ENCODE assay signal across 1 cellular context in genomic region chr1:248853023-248853422, GRCh38.
TF ChIP-seq lines count a peak whose summit lies in the region.

No MANE protein-coding gene starts in this region.

TF ChIP-seq in GM12878, 131 proteins besides CTCF, POLR2A, EP300 and RAD21:
- TF ChIP-seq GATAD2B (conservative IDR thresholded peaks at IDR 0.05; ENCODE audit: low read depth) (no peak), STAT3 (IDR thresholded peaks at IDR 0.05; ENCODE audit: low read depth, low read length) (no peak), POLR2AphosphoS5 (IDR thresholded peaks at IDR 0.05; ENCODE audit: low read length) (no peak), NR2C2 (IDR thresholded peaks at IDR 0.05; ENCODE audit: borderline replicate concordance, control insufficient read depth, insufficient read length, low read depth) (no peak), REST (IDR thresholded peaks at IDR 0.05; ENCODE audit: low read depth, low read length) (no peak), ETV6 (conservative IDR thresholded peaks at IDR 0.05 in 1 of 2, IDR thresholded peaks at IDR 0.05 in 1 of 2; ENCODE audit: borderline replicate concordance in 1 of 2, low read depth in 1 of 2) (no peak), IRF5 (IDR thresholded peaks at IDR 0.05; ENCODE audit: borderline replicate concordance) (no peak), ZSCAN29 (IDR thresholded peaks at IDR 0.05) (no peak), MLLT1 (IDR thresholded peaks at IDR 0.05) (no peak), RELB (IDR thresholded peaks at IDR 0.05; ENCODE audit: low read depth) (no peak), SP1 (IDR thresholded peaks at IDR 0.05; ENCODE audit: low read depth, low read length) (no peak), SMAD5 (IDR thresholded peaks at IDR 0.05; ENCODE audit: low read depth) (no peak), BRCA1 (IDR thresholded peaks at IDR 0.05; ENCODE audit: low read depth, low read length) (no peak), MEF2A (IDR thresholded peaks at IDR 0.05; ENCODE audit: insufficient read depth, low read depth, low read length) (no peak), SUPT20H (IDR thresholded peaks at IDR 0.05; ENCODE audit: borderline replicate concordance, control insufficient read depth, low read depth, low read length) (no peak), CHD1 (IDR thresholded peaks at IDR 0.05; ENCODE audit: low read depth, low read length) (no peak), TCF7 (IDR thresholded peaks at IDR 0.05; ENCODE audit: borderline replicate concordance) (no peak), MEF2B (IDR thresholded peaks at IDR 0.05; ENCODE audit: partially characterized antibody, poor library complexity, severe bottlenecking) (no peak), HCFC1 (IDR thresholded peaks at IDR 0.05; ENCODE audit: low read length) (no peak), BCL11A (IDR thresholded peaks at IDR 0.05; ENCODE audit: low read depth, low read length) (no peak)
